ENCODE assay signal across 26 cellular contexts in the genomic region with DNA sequence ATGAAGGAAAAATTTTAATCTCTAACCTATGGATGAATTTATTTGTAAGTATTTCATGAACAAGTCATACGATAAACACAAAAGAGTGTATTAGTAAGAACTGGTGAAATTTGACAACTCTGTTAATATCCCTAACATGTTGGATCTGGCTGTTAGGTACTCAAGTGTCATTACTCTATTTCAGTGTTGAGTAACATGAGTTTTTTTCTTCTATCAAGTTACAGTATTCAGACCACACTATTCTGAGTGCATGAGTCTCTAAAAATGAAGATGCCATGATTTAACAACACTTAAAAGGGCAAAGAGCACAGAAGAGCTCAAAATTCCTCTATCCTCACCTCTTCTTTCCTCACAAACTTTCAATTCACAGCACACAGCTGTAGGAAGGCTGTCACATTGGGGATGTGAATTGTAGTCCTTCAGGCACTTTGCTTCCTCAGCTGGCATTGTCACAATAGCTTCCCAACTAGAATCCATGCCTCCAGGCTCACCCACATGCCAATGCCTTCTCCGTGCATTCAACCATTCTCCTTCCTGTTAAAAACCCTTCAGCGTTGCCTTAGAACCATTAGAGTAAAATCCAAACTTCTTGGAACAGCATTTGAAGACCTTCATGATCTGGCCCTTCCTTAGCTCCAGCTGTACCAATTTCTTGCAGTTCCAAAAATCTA.
"Had no signal": no experiment of that assay in that cellular context is flagged by ENCODE, and none has a peak within 500 bp of the region (broad histone marks: within the 10 kb centered on the region; RNA-seq: fewer than 3 reads in every experiment).

No MANE protein-coding gene starts in this region.

- H3K27me3 ChIP-seq: esophagus muscularis mucosa, heart right ventricle, left lung, pancreas, right atrium auricular region, stomach, thyroid gland had no signal

- H3K36me3 ChIP-seq: esophagus muscularis mucosa, heart right ventricle, left lung, neutrophil, pancreas, right atrium auricular region, stomach, thyroid gland had no signal

- FAIRE-seq: endothelial cell of umbilical vein, islet of Langerhans, pancreas had no signal

- H3K27ac Mint-ChIP-seq: natural killer cell; progenitor cell of endocrine pancreas; stimulated activated effector memory CD8-positive, alpha-beta T cell treated with anti-CD3 and anti-CD28 coated beads, Interleukin-12 subunit alpha, Interleukin-12 subunit beta, amount 100 ng/mL, for 72 hours had no signal

- DNase-seq: dermis blood vessel endothelial cell; effector memory CD4-positive, alpha-beta T cell; foreskin keratinocyte; glutamatergic neuron; heart right ventricle; hippocampal formation; left cardiac atrium; left lung; mesenchymal stem cell; midbrain; natural killer cell; pancreas; stimulated activated CD4-positive, alpha-beta T cell treated with anti-CD3 and anti-CD28 coated beads, Interleukin-2, amount 100 ng/mL, for 24 hours; stimulated activated CD4-positive, alpha-beta T cell treated with anti-CD3 and anti-CD28 coated beads, Interleukin-4, amount 100 ng/mL, for 24 hours; stimulated activated naive CD4-positive, alpha-beta T cell treated with Interleukin-2 at 50 U/mL for 16 hours; stomach; thyroid gland had no signal

- H3K4me1 ChIP-seq: esophagus muscularis mucosa, foreskin keratinocyte, heart right ventricle, left lung, pancreas, right atrium auricular region, stomach, thyroid gland had no signal

- H3K36me3 Mint-ChIP-seq: natural killer cell; stimulated activated effector memory CD8-positive, alpha-beta T cell treated with anti-CD3 and anti-CD28 coated beads, Interleukin-12 subunit alpha, Interleukin-12 subunit beta, amount 100 ng/mL, for 72 hours had no signal

- H3K4me3 ChIP-seq: coronary artery, esophagus muscularis mucosa, heart right ventricle, left lung, pancreas, right atrium auricular region, stomach, thyroid gland had no signal

- H3K4me3 Mint-ChIP-seq: natural killer cell; stimulated activated effector memory CD8-positive, alpha-beta T cell treated with anti-CD3 and anti-CD28 coated beads, Interleukin-12 subunit alpha, Interleukin-12 subunit beta, amount 100 ng/mL, for 72 hours had no signal

- H3K27ac ChIP-seq: coronary artery, esophagus muscularis mucosa, foreskin keratinocyte, heart right ventricle, left lung, neutrophil, pancreas, right atrium auricular region, stomach, thyroid gland had no signal

- H3K9me3 Mint-ChIP-seq: natural killer cell; stimulated activated effector memory CD8-positive, alpha-beta T cell treated with anti-CD3 and anti-CD28 coated beads, Interleukin-12 subunit alpha, Interleukin-12 subunit beta, amount 100 ng/mL, for 72 hours had no signal

- H3K4me1 Mint-ChIP-seq: natural killer cell; stimulated activated effector memory CD8-positive, alpha-beta T cell treated with anti-CD3 and anti-CD28 coated beads, Interleukin-12 subunit alpha, Interleukin-12 subunit beta, amount 100 ng/mL, for 72 hours had no signal

- ATAC-seq: foreskin keratinocyte; heart right ventricle; left cardiac atrium; left lung; natural killer cell; pancreas; sciatic nerve; stimulated activated effector memory CD8-positive, alpha-beta T cell treated with anti-CD3 and anti-CD28 coated beads, Interleukin-12 subunit alpha, Interleukin-12 subunit beta, amount 100 ng/mL, for 72 hours had no signal

- H3K9me3 ChIP-seq: esophagus muscularis mucosa, heart right ventricle, left lung, neutrophil, pancreas, right atrium auricular region, stomach, thyroid gland had no signal
